Comparison of ENCODE assay signal across 29 cellular contexts in genomic region chr21:44540741-44541288, GRCh38. TPM values are rescaled to one million over a fixed set of nuclear protein-coding genes. Genes with fewer than 3 reads are reported as not detected.
"Had no signal": no experiment of that assay in that cellular context is flagged by ENCODE, and none has a peak within 500 bp of the region (broad histone marks: within the 10 kb centered on the region; RNA-seq: fewer than 3 reads in every experiment).

No MANE protein-coding gene starts in this region.

- DNase-seq: activated CD4-positive, alpha-beta T cell treated with anti-CD3 and anti-CD28 coated beads for 36 hours; activated CD4-positive, alpha-beta T cell treated with anti-CD3 and anti-CD28 coated beads, Interleukin-2, amount 10 ng/mL, durations not matched to agents 7 days and 5 days; activated CD4-positive, alpha-beta T cell treated with anti-CD3 and anti-CD28 coated beads, Interleukin-2, amount 50 U/mL, for 48 hours; activated effector memory CD4-positive, alpha-beta T cell treated with Interleukin-2 at 50 U/mL for 16 hours; activated naive CD4-positive, alpha-beta T cell treated with anti-CD3 and anti-CD28 coated beads, Interleukin-2, amount 10 ng/mL, durations not matched to agents 7 days and 5 days; activated naive CD8-positive, alpha-beta T cell treated with anti-CD3 and anti-CD28 coated beads, Interleukin-2, amount 50 U/mL, for 24 hours; anterior cingulate cortex; brain microvascular endothelial cell; Kasumi-1; KBM-7; MG63; NCI-H1048; NCI-H1436 treated with DMSO at 0.1 percent for 48 hours; NCI-H1694 treated with DMSO at 0.1 percent for 48 hours; NCI-H2029; NCI-H345; NCI-H524 treated with DMSO at 0.1 percent for 48 hours; SHP77; SJCRH30; T1000 had no signal

- H3K27ac Mint-ChIP-seq: activated CD4-positive, alpha-beta T cell treated with anti-CD3 and anti-CD28 coated beads for 36 hours; activated CD4-positive, alpha-beta T cell treated with anti-CD3 and anti-CD28 coated beads, Interleukin-2, amount 10 ng/mL, durations not matched to agents 7 days and 5 days; activated CD8-positive, alpha-beta memory T cell treated with anti-CD3 and anti-CD28 coated beads, Interleukin-2, amount 10 ng/mL, durations not matched to agents 7 days and 5 days; activated naive CD4-positive, alpha-beta T cell treated with anti-CD3 and anti-CD28 coated beads, Interleukin-2, amount 10 ng/mL, durations not matched to agents 7 days and 5 days; activated naive CD8-positive, alpha-beta T cell; activated naive CD8-positive, alpha-beta T cell treated with anti-CD3 and anti-CD28 coated beads, Interleukin-2, amount 50 U/mL, for 24 hours had no signal

- ATAC-seq: activated CD4-positive, alpha-beta T cell treated with anti-CD3 and anti-CD28 coated beads for 36 hours; activated CD8-positive, alpha-beta memory T cell treated with anti-CD3 and anti-CD28 coated beads, Interleukin-2, amount 10 ng/mL, durations not matched to agents 7 days and 5 days; activated naive CD8-positive, alpha-beta T cell treated with anti-CD3 and anti-CD28 coated beads, Interleukin-2, amount 50 U/mL, for 24 hours; Panc1 had no signal

- H3K4me3 ChIP-seq: MG63, SJCRH30, SK-N-MC had no signal

- H3K4me1 Mint-ChIP-seq: activated CD4-positive, alpha-beta T cell treated with anti-CD3 and anti-CD28 coated beads for 36 hours; activated CD4-positive, alpha-beta T cell treated with anti-CD3 and anti-CD28 coated beads, Interleukin-2, amount 10 ng/mL, durations not matched to agents 7 days and 5 days; activated CD8-positive, alpha-beta memory T cell treated with anti-CD3 and anti-CD28 coated beads, Interleukin-2, amount 10 ng/mL, durations not matched to agents 7 days and 5 days; activated naive CD4-positive, alpha-beta T cell treated with anti-CD3 and anti-CD28 coated beads, Interleukin-2, amount 10 ng/mL, durations not matched to agents 7 days and 5 days; activated naive CD8-positive, alpha-beta T cell treated with anti-CD3 and anti-CD28 coated beads, Interleukin-2, amount 50 U/mL, for 24 hours; central memory CD8-positive, alpha-beta T cell had no signal

- H3K4me3 Mint-ChIP-seq: activated CD4-positive, alpha-beta T cell treated with anti-CD3 and anti-CD28 coated beads for 36 hours; activated CD4-positive, alpha-beta T cell treated with anti-CD3 and anti-CD28 coated beads, Interleukin-2, amount 10 ng/mL, durations not matched to agents 7 days and 5 days; activated CD8-positive, alpha-beta memory T cell treated with anti-CD3 and anti-CD28 coated beads, Interleukin-2, amount 10 ng/mL, durations not matched to agents 7 days and 5 days; activated naive CD4-positive, alpha-beta T cell treated with anti-CD3 and anti-CD28 coated beads, Interleukin-2, amount 10 ng/mL, durations not matched to agents 7 days and 5 days; activated naive CD8-positive, alpha-beta T cell; activated naive CD8-positive, alpha-beta T cell treated with anti-CD3 and anti-CD28 coated beads, Interleukin-2, amount 50 U/mL, for 24 hours; central memory CD8-positive, alpha-beta T cell had no signal

- H3K27me3 Mint-ChIP-seq: activated CD4-positive, alpha-beta T cell treated with anti-CD3 and anti-CD28 coated beads for 36 hours; activated CD4-positive, alpha-beta T cell treated with anti-CD3 and anti-CD28 coated beads, Interleukin-2, amount 10 ng/mL, durations not matched to agents 7 days and 5 days; activated naive CD8-positive, alpha-beta T cell; activated naive CD8-positive, alpha-beta T cell treated with anti-CD3 and anti-CD28 coated beads, Interleukin-2, amount 50 U/mL, for 24 hours; central memory CD8-positive, alpha-beta T cell had no signal

RNA-seq across cellular contexts. Expression of gene KRTAP10-1, which starts 0.8 kb away (rescaled TPM):
- total RNA-seq: activated CD4-positive, alpha-beta T cell treated with anti-CD3 and anti-CD28 coated beads for 36 hours; activated CD4-positive, alpha-beta T cell treated with anti-CD3 and anti-CD28 coated beads, Interleukin-2, amount 10 ng/mL, durations not matched to agents 7 days and 5 days; activated CD8-positive, alpha-beta memory T cell treated with anti-CD3 and anti-CD28 coated beads, Interleukin-2, amount 10 ng/mL, durations not matched to agents 7 days and 5 days; NCI-H460; RPMI7951; SJCRH30; T-helper 1 cell treated with Interleukin-12 subunit alpha and Interleukin-12 subunit beta and Interleukin-4 antibody, amounts not matched to agents 30 ng/mL and 1 ng/mL, for 36 hours; T-helper 2 cell treated with Interferon-gamma antibody and Interleukin-4, amounts not matched to agents 100 ng/mL and 5 ng/mL, for 36 hours had no signal

RNA-seq across cellular contexts. Expression of gene KRTAP10-2, which starts 10.5 kb away (rescaled TPM):
- total RNA-seq: activated CD4-positive, alpha-beta T cell treated with anti-CD3 and anti-CD28 coated beads for 36 hours; activated CD4-positive, alpha-beta T cell treated with anti-CD3 and anti-CD28 coated beads, Interleukin-2, amount 10 ng/mL, durations not matched to agents 7 days and 5 days; activated CD8-positive, alpha-beta memory T cell treated with anti-CD3 and anti-CD28 coated beads, Interleukin-2, amount 10 ng/mL, durations not matched to agents 7 days and 5 days; NCI-H460; RPMI7951; SJCRH30; T-helper 1 cell treated with Interleukin-12 subunit alpha and Interleukin-12 subunit beta and Interleukin-4 antibody, amounts not matched to agents 30 ng/mL and 1 ng/mL, for 36 hours; T-helper 2 cell treated with Interferon-gamma antibody and Interleukin-4, amounts not matched to agents 100 ng/mL and 5 ng/mL, for 36 hours had no signal

RNA-seq across cellular contexts. Expression of gene KRTAP10-3, which starts 17.8 kb away (rescaled TPM):
- total RNA-seq: activated CD4-positive, alpha-beta T cell treated with anti-CD3 and anti-CD28 coated beads for 36 hours; activated CD4-positive, alpha-beta T cell treated with anti-CD3 and anti-CD28 coated beads, Interleukin-2, amount 10 ng/mL, durations not matched to agents 7 days and 5 days; activated CD8-positive, alpha-beta memory T cell treated with anti-CD3 and anti-CD28 coated beads, Interleukin-2, amount 10 ng/mL, durations not matched to agents 7 days and 5 days; NCI-H460; RPMI7951; SJCRH30; T-helper 1 cell treated with Interleukin-12 subunit alpha and Interleukin-12 subunit beta and Interleukin-4 antibody, amounts not matched to agents 30 ng/mL and 1 ng/mL, for 36 hours; T-helper 2 cell treated with Interferon-gamma antibody and Interleukin-4, amounts not matched to agents 100 ng/mL and 5 ng/mL, for 36 hours had no signal

RNA-seq across cellular contexts. Expression of gene KRTAP10-4, which starts 32.7 kb away (rescaled TPM):
- total RNA-seq: activated CD4-positive, alpha-beta T cell treated with anti-CD3 and anti-CD28 coated beads for 36 hours; activated CD4-positive, alpha-beta T cell treated with anti-CD3 and anti-CD28 coated beads, Interleukin-2, amount 10 ng/mL, durations not matched to agents 7 days and 5 days; activated CD8-positive, alpha-beta memory T cell treated with anti-CD3 and anti-CD28 coated beads, Interleukin-2, amount 10 ng/mL, durations not matched to agents 7 days and 5 days; NCI-H460; RPMI7951; SJCRH30; T-helper 1 cell treated with Interleukin-12 subunit alpha and Interleukin-12 subunit beta and Interleukin-4 antibody, amounts not matched to agents 30 ng/mL and 1 ng/mL, for 36 hours; T-helper 2 cell treated with Interferon-gamma antibody and Interleukin-4, amounts not matched to agents 100 ng/mL and 5 ng/mL, for 36 hours had no signal

RNA-seq across cellular contexts. Expression of gene KRTAP10-5, which starts 39.6 kb away (rescaled TPM):
- total RNA-seq: activated CD4-positive, alpha-beta T cell treated with anti-CD3 and anti-CD28 coated beads for 36 hours; activated CD4-positive, alpha-beta T cell treated with anti-CD3 and anti-CD28 coated beads, Interleukin-2, amount 10 ng/mL, durations not matched to agents 7 days and 5 days; activated CD8-positive, alpha-beta memory T cell treated with anti-CD3 and anti-CD28 coated beads, Interleukin-2, amount 10 ng/mL, durations not matched to agents 7 days and 5 days; NCI-H460; RPMI7951; SJCRH30; T-helper 1 cell treated with Interleukin-12 subunit alpha and Interleukin-12 subunit beta and Interleukin-4 antibody, amounts not matched to agents 30 ng/mL and 1 ng/mL, for 36 hours; T-helper 2 cell treated with Interferon-gamma antibody and Interleukin-4, amounts not matched to agents 100 ng/mL and 5 ng/mL, for 36 hours had no signal
